1 cellular context compared by ENCODE assay signal in the genomic region with DNA sequence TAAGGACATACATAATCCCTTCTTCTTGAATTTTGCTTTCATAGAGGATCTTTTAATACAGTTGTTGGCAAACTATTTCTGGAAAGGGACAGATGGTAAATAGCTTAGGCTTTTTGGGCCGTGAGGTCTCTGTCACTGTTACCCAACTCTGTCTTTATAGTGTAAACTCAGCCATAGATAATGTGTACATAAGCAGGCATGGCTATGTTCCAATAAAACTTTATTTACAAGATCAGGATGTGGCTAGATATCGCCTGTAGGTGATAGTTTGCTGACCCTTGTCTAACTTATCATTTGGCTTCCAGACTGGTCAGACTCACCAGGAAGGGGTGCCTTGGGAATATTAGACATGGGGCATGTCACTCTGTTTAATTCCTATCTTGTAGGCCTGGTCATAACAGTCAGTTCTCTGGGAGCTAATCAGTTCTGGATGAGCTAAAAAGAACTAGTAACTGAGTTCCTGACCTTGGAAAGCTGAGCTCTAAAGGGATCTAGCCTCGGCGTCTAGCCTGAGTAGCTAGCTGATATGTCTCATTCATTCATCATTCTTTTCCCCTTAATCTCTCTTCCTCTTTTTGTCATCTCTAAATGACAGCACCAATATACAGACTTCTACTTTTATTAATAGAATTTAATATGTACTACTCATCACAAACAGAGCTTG.
TF ChIP-seq lines count a peak whose summit lies in the region.

No MANE protein-coding gene starts in this region.

TF ChIP-seq in K562, 482 proteins besides CTCF, POLR2A, EP300 and RAD21 (continues in another document):
- no peak for TF ChIP-seq RNF2 (IDR thresholded peaks at IDR 0.05)
- no peak for TF ChIP-seq RBM22 (IDR thresholded peaks at IDR 0.05; ENCODE audit: low read depth, low read length, poor library complexity, severe bottlenecking)
- TF ChIP-seq, protein P1, sequence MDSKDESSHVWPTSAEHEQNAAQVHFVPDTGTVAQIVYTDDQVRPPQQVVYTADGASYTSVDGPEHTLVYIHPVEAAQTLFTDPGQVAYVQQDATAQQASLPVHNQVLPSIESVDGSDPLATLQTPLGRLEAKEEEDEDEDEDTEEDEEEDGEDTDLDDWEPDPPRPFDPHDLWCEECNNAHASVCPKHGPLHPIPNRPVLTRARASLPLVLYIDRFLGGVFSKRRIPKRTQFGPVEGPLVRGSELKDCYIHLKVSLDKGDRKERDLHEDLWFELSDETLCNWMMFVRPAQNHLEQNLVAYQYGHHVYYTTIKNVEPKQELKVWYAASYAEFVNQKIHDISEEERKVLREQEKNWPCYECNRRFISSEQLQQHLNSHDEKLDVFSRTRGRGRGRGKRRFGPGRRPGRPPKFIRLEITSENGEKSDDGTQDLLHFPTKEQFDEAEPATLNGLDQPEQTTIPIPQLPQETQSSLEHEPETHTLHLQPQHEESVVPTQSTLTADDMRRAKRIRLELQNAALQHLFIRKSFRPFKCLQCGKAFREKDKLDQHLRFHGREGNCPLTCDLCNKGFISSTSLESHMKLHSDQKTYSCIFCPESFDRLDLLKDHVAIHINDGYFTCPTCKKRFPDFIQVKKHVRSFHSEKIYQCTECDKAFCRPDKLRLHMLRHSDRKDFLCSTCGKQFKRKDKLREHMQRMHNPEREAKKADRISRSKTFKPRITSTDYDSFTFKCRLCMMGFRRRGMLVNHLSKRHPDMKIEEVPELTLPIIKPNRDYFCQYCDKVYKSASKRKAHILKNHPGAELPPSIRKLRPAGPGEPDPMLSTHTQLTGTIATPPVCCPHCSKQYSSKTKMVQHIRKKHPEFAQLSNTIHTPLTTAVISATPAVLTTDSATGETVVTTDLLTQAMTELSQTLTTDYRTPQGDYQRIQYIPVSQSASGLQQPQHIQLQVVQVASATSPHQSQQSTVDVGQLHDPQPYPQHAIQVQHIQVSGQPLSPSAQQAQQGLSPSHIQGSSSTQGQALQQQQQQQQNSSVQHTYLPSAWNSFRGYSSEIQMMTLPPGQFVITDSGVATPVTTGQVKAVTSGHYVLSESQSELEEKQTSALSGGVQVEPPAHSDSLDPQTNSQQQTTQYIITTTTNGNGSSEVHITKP (IDR thresholded peaks at IDR 0.05; ENCODE audit: partially characterized antibody): peak; percentile 23
- no peak for TF ChIP-seq NEUROD1 (IDR thresholded peaks at IDR 0.05; ENCODE audit: borderline replicate concordance, low read depth, low read length, partially characterized antibody)
- TF ChIP-seq DIDO1 (tag; IDR thresholded peaks at IDR 0.05; ENCODE audit: low read depth): peak; percentile 40; the same call in 1 of the 2 replicates
- no peak for TF ChIP-seq ETV5 (CRISPR knock-in tag; IDR thresholded peaks at IDR 0.05; ENCODE audit: low read depth)
- TF ChIP-seq MAFK (IDR thresholded peaks at IDR 0.05; ENCODE audit: low read length): no peak
- TF ChIP-seq TBP (optimal IDR thresholded peaks at IDR 0.05; ENCODE audit: low read depth, low read length): no peak
- TF ChIP-seq, protein P2, sequence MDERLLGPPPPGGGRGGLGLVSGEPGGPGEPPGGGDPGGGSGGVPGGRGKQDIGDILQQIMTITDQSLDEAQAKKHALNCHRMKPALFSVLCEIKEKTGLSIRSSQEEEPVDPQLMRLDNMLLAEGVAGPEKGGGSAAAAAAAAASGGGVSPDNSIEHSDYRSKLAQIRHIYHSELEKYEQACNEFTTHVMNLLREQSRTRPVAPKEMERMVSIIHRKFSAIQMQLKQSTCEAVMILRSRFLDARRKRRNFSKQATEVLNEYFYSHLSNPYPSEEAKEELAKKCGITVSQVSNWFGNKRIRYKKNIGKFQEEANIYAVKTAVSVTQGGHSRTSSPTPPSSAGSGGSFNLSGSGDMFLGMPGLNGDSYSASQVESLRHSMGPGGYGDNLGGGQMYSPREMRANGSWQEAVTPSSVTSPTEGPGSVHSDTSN (CRISPR knock-in tag; IDR thresholded peaks at IDR 0.05; ENCODE audit: low read depth): no peak
- TF ChIP-seq, protein P2 (tag; conservative IDR thresholded peaks at IDR 0.05; ENCODE audit: low read depth): peak; percentile 32; the same call in 1 of the 2 replicates
- no peak for TF ChIP-seq ZBTB7A (IDR thresholded peaks at IDR 0.05; ENCODE audit: borderline replicate concordance, control insufficient read depth, low read depth, low read length)
- no peak for TF ChIP-seq HMGN3 (IDR thresholded peaks at IDR 0.05; ENCODE audit: borderline replicate concordance, extremely low read depth, insufficient read length, low read depth, low read length)
- TF ChIP-seq HDAC8 (tag; IDR thresholded peaks at IDR 0.05): no peak
- TF ChIP-seq, protein P3, sequence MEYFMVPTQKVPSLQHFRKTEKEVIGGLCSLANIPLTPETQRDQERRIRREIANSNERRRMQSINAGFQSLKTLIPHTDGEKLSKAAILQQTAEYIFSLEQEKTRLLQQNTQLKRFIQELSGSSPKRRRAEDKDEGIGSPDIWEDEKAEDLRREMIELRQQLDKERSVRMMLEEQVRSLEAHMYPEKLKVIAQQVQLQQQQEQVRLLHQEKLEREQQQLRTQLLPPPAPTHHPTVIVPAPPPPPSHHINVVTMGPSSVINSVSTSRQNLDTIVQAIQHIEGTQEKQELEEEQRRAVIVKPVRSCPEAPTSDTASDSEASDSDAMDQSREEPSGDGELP (CRISPR knock-in tag; IDR thresholded peaks at IDR 0.05; ENCODE audit: borderline replicate concordance): no peak
- no peak for TF ChIP-seq PHTF2 (CRISPR knock-in tag; IDR thresholded peaks at IDR 0.05)
- TF ChIP-seq ZNF717 (CRISPR knock-in tag; IDR thresholded peaks at IDR 0.05): no peak
- TF ChIP-seq SMARCC2 (IDR thresholded peaks at IDR 0.05; ENCODE audit: low read depth): no peak
- 0 out of 2 replicates have a peak, but pooled peaks have one; percentile 11 for TF ChIP-seq SOX6 (IDR thresholded peaks at IDR 0.05)
- TF ChIP-seq ETV1 (tag; conservative IDR thresholded peaks at IDR 0.05; ENCODE audit: low read depth): no peak
- no peak for TF ChIP-seq ZNF124 (CRISPR knock-in tag; IDR thresholded peaks at IDR 0.05)
- TF ChIP-seq, protein P4, sequence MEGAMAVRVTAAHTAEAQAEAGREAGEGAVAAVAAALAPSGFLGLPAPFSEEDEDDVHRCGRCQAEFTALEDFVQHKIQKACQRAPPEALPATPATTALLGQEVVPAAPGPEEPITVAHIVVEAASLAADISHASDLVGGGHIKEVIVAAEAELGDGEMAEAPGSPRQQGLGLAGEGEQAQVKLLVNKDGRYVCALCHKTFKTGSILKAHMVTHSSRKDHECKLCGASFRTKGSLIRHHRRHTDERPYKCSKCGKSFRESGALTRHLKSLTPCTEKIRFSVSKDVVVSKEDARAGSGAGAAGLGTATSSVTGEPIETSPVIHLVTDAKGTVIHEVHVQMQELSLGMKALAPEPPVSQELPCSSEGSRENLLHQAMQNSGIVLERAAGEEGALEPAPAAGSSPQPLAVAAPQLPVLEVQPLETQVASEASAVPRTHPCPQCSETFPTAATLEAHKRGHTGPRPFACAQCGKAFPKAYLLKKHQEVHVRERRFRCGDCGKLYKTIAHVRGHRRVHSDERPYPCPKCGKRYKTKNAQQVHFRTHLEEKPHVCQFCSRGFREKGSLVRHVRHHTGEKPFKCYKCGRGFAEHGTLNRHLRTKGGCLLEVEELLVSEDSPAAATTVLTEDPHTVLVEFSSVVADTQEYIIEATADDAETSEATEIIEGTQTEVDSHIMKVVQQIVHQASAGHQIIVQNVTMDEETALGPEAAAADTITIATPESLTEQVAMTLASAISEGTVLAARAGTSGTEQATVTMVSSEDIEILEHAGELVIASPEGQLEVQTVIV (CRISPR knock-in tag; IDR thresholded peaks at IDR 0.05; ENCODE audit: borderline replicate concordance): no peak
- TF ChIP-seq STAT5A (IDR thresholded peaks at IDR 0.05; ENCODE audit: borderline replicate concordance, low read length): no peak
- TF ChIP-seq FOXA3 (CRISPR knock-in tag; conservative IDR thresholded peaks at IDR 0.05 in 1 of 2, IDR thresholded peaks at IDR 0.05 in 1 of 2): peak in 1 of 2 experiments; percentile 63; a peak in 2 of 4 replicates
- 0 out of 2 replicates have a peak, but pooled peaks have one; percentile 22 for TF ChIP-seq ELF1 (tag; IDR thresholded peaks at IDR 0.05)
- TF ChIP-seq ZNF41 (CRISPR knock-in tag; conservative IDR thresholded peaks at IDR 0.05): no peak
- no peak for TF ChIP-seq SMAD2 (IDR thresholded peaks at IDR 0.05; ENCODE audit: low read depth, low read length)
- TF ChIP-seq, protein P5, sequence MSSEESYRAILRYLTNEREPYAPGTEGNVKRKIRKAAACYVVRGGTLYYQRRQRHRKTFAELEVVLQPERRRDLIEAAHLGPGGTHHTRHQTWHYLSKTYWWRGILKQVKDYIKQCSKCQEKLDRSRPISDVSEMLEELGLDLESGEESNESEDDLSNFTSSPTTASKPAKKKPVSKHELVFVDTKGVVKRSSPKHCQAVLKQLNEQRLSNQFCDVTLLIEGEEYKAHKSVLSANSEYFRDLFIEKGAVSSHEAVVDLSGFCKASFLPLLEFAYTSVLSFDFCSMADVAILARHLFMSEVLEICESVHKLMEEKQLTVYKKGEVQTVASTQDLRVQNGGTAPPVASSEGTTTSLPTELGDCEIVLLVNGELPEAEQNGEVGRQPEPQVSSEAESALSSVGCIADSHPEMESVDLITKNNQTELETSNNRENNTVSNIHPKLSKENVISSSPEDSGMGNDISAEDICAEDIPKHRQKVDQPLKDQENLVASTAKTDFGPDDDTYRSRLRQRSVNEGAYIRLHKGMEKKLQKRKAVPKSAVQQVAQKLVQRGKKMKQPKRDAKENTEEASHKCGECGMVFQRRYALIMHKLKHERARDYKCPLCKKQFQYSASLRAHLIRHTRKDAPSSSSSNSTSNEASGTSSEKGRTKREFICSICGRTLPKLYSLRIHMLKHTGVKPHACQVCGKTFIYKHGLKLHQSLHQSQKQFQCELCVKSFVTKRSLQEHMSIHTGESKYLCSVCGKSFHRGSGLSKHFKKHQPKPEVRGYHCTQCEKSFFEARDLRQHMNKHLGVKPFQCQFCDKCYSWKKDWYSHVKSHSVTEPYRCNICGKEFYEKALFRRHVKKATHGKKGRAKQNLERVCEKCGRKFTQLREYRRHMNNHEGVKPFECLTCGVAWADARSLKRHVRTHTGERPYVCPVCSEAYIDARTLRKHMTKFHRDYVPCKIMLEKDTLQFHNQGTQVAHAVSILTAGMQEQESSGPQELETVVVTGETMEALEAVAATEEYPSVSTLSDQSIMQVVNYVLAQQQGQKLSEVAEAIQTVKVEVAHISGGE (CRISPR knock-in tag; IDR thresholded peaks at IDR 0.05): no peak
- no peak for TF ChIP-seq SMARCE1 (IDR thresholded peaks at IDR 0.05)
- no peak for TF ChIP-seq NR2C1 (IDR thresholded peaks at IDR 0.05)
- TF ChIP-seq NR2C1 (tag; IDR thresholded peaks at IDR 0.05): no peak
- TF ChIP-seq, protein P6, sequence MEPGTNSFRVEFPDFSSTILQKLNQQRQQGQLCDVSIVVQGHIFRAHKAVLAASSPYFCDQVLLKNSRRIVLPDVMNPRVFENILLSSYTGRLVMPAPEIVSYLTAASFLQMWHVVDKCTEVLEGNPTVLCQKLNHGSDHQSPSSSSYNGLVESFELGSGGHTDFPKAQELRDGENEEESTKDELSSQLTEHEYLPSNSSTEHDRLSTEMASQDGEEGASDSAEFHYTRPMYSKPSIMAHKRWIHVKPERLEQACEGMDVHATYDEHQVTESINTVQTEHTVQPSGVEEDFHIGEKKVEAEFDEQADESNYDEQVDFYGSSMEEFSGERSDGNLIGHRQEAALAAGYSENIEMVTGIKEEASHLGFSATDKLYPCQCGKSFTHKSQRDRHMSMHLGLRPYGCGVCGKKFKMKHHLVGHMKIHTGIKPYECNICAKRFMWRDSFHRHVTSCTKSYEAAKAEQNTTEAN (CRISPR knock-in tag; IDR thresholded peaks at IDR 0.05): no peak
- TF ChIP-seq BACH1 (tag; IDR thresholded peaks at IDR 0.05): no peak
- TF ChIP-seq MYC (IDR thresholded peaks at IDR 0.05; ENCODE audit: low read depth, low read length): no peak
- TF ChIP-seq MYC (CRISPR knock-in tag; IDR thresholded peaks at IDR 0.05; ENCODE audit: borderline replicate concordance, low read depth): no peak
- TF ChIP-seq, protein P7, sequence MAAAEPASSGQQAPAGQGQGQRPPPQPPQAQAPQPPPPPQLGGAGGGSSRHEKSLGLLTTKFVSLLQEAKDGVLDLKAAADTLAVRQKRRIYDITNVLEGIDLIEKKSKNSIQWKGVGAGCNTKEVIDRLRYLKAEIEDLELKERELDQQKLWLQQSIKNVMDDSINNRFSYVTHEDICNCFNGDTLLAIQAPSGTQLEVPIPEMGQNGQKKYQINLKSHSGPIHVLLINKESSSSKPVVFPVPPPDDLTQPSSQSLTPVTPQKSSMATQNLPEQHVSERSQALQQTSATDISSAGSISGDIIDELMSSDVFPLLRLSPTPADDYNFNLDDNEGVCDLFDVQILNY (CRISPR knock-in tag; IDR thresholded peaks at IDR 0.05): no peak
- no peak for TF ChIP-seq FOXK1 (CRISPR knock-in tag; IDR thresholded peaks at IDR 0.05; ENCODE audit: borderline replicate concordance)
- TF ChIP-seq CCNT2 (IDR thresholded peaks at IDR 0.05; ENCODE audit: borderline replicate concordance, extremely low read depth, insufficient read length, low read depth, low read length): no peak
- TF ChIP-seq HLTF (IDR thresholded peaks at IDR 0.05): no peak
- no peak for TF ChIP-seq SREBF2 (CRISPR knock-in tag; IDR thresholded peaks at IDR 0.05)
- no peak for TF ChIP-seq HSF4 (CRISPR knock-in tag; IDR thresholded peaks at IDR 0.05; ENCODE audit: borderline replicate concordance)
- TF ChIP-seq ZNF282 (CRISPR knock-in tag; IDR thresholded peaks at IDR 0.05): no peak
- no peak for TF ChIP-seq SMAD1 (IDR thresholded peaks at IDR 0.05; ENCODE audit: low read depth, low read length, partially characterized antibody)
- peak; percentile 61; the same call in 1 of the 2 replicates for TF ChIP-seq SMAD4 (CRISPR knock-in tag; conservative IDR thresholded peaks at IDR 0.05)
- TF ChIP-seq ZNF24 (IDR thresholded peaks at IDR 0.05): 0 out of 2 replicates have a peak, but pooled peaks have one; percentile 29
- no peak for TF ChIP-seq PHF20 (IDR thresholded peaks at IDR 0.05; ENCODE audit: partially characterized antibody)
- TF ChIP-seq L3MBTL2 (IDR thresholded peaks at IDR 0.05): no peak
- no peak for TF ChIP-seq CHD4 (IDR thresholded peaks at IDR 0.05; ENCODE audit: insufficient read depth, insufficient replicate concordance, low read depth, low read length, poor library complexity, severe bottlenecking)
- no peak for TF ChIP-seq HDAC2 (IDR thresholded peaks at IDR 0.05)
- TF ChIP-seq DPF2 (IDR thresholded peaks at IDR 0.05): peak; percentile 51; the same call in 1 of the 2 replicates
- TF ChIP-seq, protein P8, sequence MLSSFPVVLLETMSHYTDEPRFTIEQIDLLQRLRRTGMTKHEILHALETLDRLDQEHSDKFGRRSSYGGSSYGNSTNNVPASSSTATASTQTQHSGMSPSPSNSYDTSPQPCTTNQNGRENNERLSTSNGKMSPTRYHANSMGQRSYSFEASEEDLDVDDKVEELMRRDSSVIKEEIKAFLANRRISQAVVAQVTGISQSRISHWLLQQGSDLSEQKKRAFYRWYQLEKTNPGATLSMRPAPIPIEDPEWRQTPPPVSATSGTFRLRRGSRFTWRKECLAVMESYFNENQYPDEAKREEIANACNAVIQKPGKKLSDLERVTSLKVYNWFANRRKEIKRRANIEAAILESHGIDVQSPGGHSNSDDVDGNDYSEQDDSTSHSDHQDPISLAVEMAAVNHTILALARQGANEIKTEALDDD (IDR thresholded peaks at IDR 0.05): peak; percentile 98
